ENCODE assay signal across 11 cellular contexts in the genomic region with DNA sequence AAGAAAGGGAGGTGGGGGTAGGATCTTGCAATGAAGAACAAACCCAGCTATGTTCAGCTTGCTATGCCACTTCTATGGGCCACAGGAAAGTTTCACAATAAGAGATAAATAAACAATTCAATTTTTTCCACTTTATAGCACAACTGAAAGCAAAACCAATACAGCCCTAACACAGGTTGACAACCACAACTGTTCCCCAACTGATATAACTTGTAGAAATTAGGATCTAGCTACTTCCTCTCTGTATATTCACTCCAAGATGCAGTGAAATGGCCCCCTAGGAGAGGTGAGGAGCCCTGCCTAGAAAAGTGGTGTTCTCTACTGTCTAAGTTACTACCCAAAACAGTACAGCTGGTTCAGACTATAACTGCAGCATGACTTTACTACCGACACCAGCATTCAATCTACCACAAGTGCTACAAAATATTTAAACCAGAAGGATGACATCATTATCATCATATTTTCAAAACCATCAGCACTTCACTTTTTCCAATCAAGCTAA.
A peak's percentile ranks its signal among the peaks of the same experiment; 100 is the strongest.
DNase-seq lines count a peak whose midpoint lies in the region; ATAC-seq and TF ChIP-seq lines count a peak whose summit lies in the region.
"Had no signal": no experiment of that assay in that cellular context is flagged by ENCODE, and none has a peak within 500 bp of the region (broad histone marks: within the 10 kb centered on the region; RNA-seq: fewer than 3 reads in every experiment).

No MANE protein-coding gene starts in this region.

- H3K27me3 Mint-ChIP-seq in HFFc6 (ENCODE audit: insufficient read depth) = no peaks in the 10 kb centered on the region

- ATAC-seq in GM21786 (IDR thresholded peaks at IDR 0.05; ENCODE audit: unreplicated experiment) (peak; percentile 35), left lobe of liver (peak; percentile 63), GM19455 (IDR thresholded peaks at IDR 0.05; ENCODE audit: unreplicated experiment) (no peak)
- ATAC-seq: gastrocnemius medialis had no signal

- H3K4me3 Mint-ChIP-seq in HFFc6 = no peak overlapping the region

- intact Hi-C loops in posterior cingulate gyrus (cut with DNase I) = no loop called here

- H3K4me1 Mint-ChIP-seq in HFFc6 (ENCODE audit: low read depth) = peaks cover 66% of the 10 kb centered on the region

- H3K27ac Mint-ChIP-seq in HFFc6 = no peak overlapping the region; the same call in 1 of the 2 replicates

- TF ChIP-seq CTCF in HFFc6 (IDR thresholded peaks at IDR 0.05) = no peak

- no peaks in the 10 kb centered on the region for H3K36me3 Mint-ChIP-seq in HFFc6 (ENCODE audit: low read depth)

- no peaks in the 10 kb centered on the region for H3K9me3 Mint-ChIP-seq in HFFc6

- peak; percentile 24 for DNase-seq in GF-D8 (lab: John Stamatoyannopoulos, UW)
- DNase-seq in NOMO-1 treated with DMSO at 0.1 percent for 48 hours (lab: John Stamatoyannopoulos, UW; ENCODE audit: unreplicated experiment) = peak; percentile 55
- DNase-seq in left lobe of liver (ENCODE audit: low spot score) = no peak
- DNase-seq in NCI-H510A (lab: John Stamatoyannopoulos, UW) = no peak
- DNase-seq in posterior cingulate gyrus = no peak
- no peak for DNase-seq in HFFc6
- DNase-seq: gastrocnemius medialis; ovary; stimulated activated CD8-positive, alpha-beta memory T cell treated with anti-CD3 and anti-CD28 coated beads, Interleukin-4, amount 100 ng/mL, for 48 hours had no signal

Comparison
In these comparisons a context has a peak if more than half of its experiments do, and no peak if none do; other contexts are left out.
1. DNase-seq: peak in GF-D8 (single experiment) and NOMO-1 treated with DMSO at 0.1 percent for 48 hours (single experiment); none in left lobe of liver (single experiment), NCI-H510A (single experiment), posterior cingulate gyrus (0 of 10) and HFFc6 (single experiment).